In genomic region chr5:20636686-20637085, GRCh38 we compare ENCODE assay signal across 19 cellular contexts.
"Had no signal": no experiment of that assay in that cellular context is flagged by ENCODE, and none has a peak within 500 bp of the region (broad histone marks: within the 10 kb centered on the region; RNA-seq: fewer than 3 reads in every experiment).

No MANE protein-coding gene starts in this region.

- H3K4me1 ChIP-seq: breast epithelium had no signal

- H3K9me3 ChIP-seq: breast epithelium had no signal

- DNase-seq: activated CD4-positive, alpha-beta T cell treated with anti-CD3 and anti-CD28 coated beads for 48 hours; activated CD4-positive, alpha-beta T cell treated with anti-CD3 and anti-CD28 coated beads, Interleukin-2, amount 50 U/mL, for 4 hours; activated CD4-positive, CD25-positive, alpha-beta regulatory T cell treated with anti-CD3 and anti-CD28 coated beads, Interleukin-2, amount 50 U/mL, for 72 hours; activated CD8-positive, alpha-beta memory T cell treated with anti-CD3 and anti-CD28 coated beads, Interleukin-2, amount 50 U/mL, for 48 hours; activated CD8-positive, alpha-beta T cell treated with anti-CD3 and anti-CD28 coated beads, Interleukin-2, amount 10 ng/mL, durations not matched to agents 7 days and 5 days; activated naive CD4-positive, alpha-beta T cell treated with anti-CD3 and anti-CD28 coated beads, Interleukin-2, amount 50 U/mL, for 16 hours; activated naive CD8-positive, alpha-beta T cell treated with anti-CD3 and anti-CD28 coated beads, Interleukin-2, amount 10 ng/mL, durations not matched to agents 7 days and 5 days; activated T-cell treated with anti-CD3 and anti-CD28 coated beads, Interleukin-2, amount 50 U/mL, for 1 hour; aorta; central memory CD4-positive, alpha-beta T cell; NCI-H1048; NCI-H146; NCI-H187 treated with DMSO at 0.1 percent for 48 hours; NCI-H2081 treated with DMSO at 0.1 percent for 48 hours; NCI-H446; NCI-H524; PC-9; SIG-M5 had no signal

- H2AFZ ChIP-seq: PC-9 had no signal

- H3K36me3 ChIP-seq: breast epithelium had no signal

- H3K4me3 ChIP-seq: breast epithelium, PC-9 had no signal

- H3K27me3 ChIP-seq: breast epithelium had no signal
